ENCODE assay signal across 8 cellular contexts in the genomic region with DNA sequence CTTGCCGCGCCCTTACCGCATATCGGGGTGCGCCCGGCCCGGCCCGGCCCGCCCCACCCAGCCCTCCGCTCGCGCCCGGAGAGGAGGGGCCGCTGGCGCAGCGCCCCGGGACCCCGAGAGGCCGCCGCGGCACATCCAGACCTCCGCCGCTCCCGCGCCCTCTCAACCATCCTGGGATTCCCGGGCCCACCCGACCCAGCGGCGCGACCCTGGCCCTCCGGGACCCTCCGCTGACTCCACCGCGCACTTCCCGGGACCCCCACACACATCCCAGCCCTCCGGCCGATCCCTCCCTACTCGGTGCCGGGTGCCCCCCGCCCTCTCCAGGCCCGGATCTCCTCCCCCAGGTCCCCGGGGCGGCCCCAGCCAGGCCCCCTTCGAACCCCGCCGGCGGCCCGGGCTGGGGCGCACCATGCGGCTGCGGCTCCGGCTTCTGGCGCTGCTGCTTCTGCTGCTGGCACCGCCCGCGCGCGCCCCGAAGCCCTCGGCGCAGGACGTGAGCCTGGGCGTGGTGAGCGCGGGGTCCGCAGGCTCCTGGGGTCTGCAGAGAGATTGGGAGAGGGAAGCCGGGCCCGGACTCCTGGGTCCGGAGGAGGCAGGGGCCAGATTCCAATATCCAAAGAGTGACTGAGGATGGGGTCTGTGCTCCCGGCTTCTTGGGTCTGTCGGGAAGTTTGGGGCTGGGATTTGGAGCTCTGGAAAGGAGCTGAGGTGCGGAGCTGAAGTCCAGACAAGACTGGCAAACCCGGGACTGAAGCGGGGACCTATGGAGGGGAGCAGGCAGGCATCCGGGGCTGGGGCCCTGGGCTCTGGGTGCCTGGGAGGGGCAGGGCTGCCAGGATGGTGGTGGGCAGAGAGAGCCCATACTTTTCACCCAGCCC. TPM values are rescaled to one million over a fixed set of nuclear protein-coding genes. Genes with fewer than 3 reads are reported as not detected.
DNase-seq lines count a peak whose midpoint lies in the region; ATAC-seq and TF ChIP-seq lines count a peak whose summit lies in the region.

A gene with protein sequence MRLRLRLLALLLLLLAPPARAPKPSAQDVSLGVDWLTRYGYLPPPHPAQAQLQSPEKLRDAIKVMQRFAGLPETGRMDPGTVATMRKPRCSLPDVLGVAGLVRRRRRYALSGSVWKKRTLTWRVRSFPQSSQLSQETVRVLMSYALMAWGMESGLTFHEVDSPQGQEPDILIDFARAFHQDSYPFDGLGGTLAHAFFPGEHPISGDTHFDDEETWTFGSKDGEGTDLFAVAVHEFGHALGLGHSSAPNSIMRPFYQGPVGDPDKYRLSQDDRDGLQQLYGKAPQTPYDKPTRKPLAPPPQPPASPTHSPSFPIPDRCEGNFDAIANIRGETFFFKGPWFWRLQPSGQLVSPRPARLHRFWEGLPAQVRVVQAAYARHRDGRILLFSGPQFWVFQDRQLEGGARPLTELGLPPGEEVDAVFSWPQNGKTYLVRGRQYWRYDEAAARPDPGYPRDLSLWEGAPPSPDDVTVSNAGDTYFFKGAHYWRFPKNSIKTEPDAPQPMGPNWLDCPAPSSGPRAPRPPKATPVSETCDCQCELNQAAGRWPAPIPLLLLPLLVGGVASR (plus strand): TSS at position 56 of the 881 bp plus-strand sequence. CDS start 357 bp downstream, at position 413.

- peaks cover 9% of the 10 kb centered on the region for H3K4me1 Mint-ChIP-seq in progenitor cell of endocrine pancreas (ENCODE audit: low read depth)

- peaks cover 68% of the 10 kb centered on the region for H3K27me3 Mint-ChIP-seq in progenitor cell of endocrine pancreas

- DNase-seq in fibroblast of villous mesenchyme (ENCODE audit: low read depth) (no peak), progenitor cell of endocrine pancreas (ENCODE audit: low spot score, unreplicated experiment) (no peak), NCI-H748 (lab: John Stamatoyannopoulos, UW; ENCODE audit: unreplicated experiment) (no peak), KG1 (lab: John Stamatoyannopoulos, UW) (no peak)
- DNase-seq in activated CD4-positive, alpha-beta T cell treated with anti-CD3 and anti-CD28 coated beads, Interleukin-2, amount 50 U/mL, for 4 hours: no peak

- H3K4me3 ChIP-seq in GM08714 (ENCODE audit: low read length): peak within 1 kb of the TSS; percentile 56; the same call in 1 of the 2 replicates
- H3K4me3 ChIP-seq in fibroblast of villous mesenchyme (ENCODE audit: low read depth, low read length): peak within 1 kb of the TSS; percentile 51

- intact Hi-C loops in T-helper 1 cell treated with Interleukin-12 subunit alpha and Interleukin-12 subunit beta and Interleukin-4 antibody, amounts not matched to agents 30 ng/mL and 1 ng/mL, for 36 hours (cut with micrococcal nuclease): loop anchor here (1.0 kb wide), 1 partner anchor 9 kb away; no protein-coding TSS in a partner anchor

- TF ChIP-seq CTCF in fibroblast of villous mesenchyme (IDR thresholded peaks at IDR 0.05; ENCODE audit: insufficient read depth, low read depth, low read length) (no peak), progenitor cell of endocrine pancreas (IDR thresholded peaks at IDR 0.05; ENCODE audit: unreplicated experiment) (no peak)

- peak within 1 kb of the TSS; percentile 62 for H3K4me3 Mint-ChIP-seq in progenitor cell of endocrine pancreas (ENCODE audit: low read depth)

- H3K36me3 Mint-ChIP-seq in progenitor cell of endocrine pancreas (ENCODE audit: insufficient read depth): no peaks in the 10 kb centered on the region

- H3K9me3 Mint-ChIP-seq in progenitor cell of endocrine pancreas (ENCODE audit: low read depth): no peaks in the 10 kb centered on the region

- H3K27ac Mint-ChIP-seq in progenitor cell of endocrine pancreas: no peak within 1 kb of the TSS

- ATAC-seq in GM18502 (IDR thresholded peaks at IDR 0.05; ENCODE audit: poor library complexity, unreplicated experiment): no peak

RNA-seq across cellular contexts. Expression of the gene that starts here (rescaled TPM):
- 93.6 and 93.9 TPM in 2 replicates for total RNA-seq in T-helper 1 cell treated with Interleukin-12 subunit alpha and Interleukin-12 subunit beta and Interleukin-4 antibody, amounts not matched to agents 30 ng/mL and 1 ng/mL, for 36 hours
- under 0.01 TPM in 1 of 2 replicates, not detected in the other for total RNA-seq in fibroblast of villous mesenchyme
- total RNA-seq in progenitor cell of endocrine pancreas: 0.13 and 0.19 TPM in 2 replicates

Comparison
In these comparisons a context has a peak if more than half of its experiments do, and no peak if none do; other contexts are left out.
1. RNA of the gene that starts here (total RNA-seq): 93.6 to 93.9 TPM in T-helper 1 cell treated with Interleukin-12 subunit alpha and Interleukin-12 subunit beta and Interleukin-4 antibody, amounts not matched to agents 30 ng/mL and 1 ng/mL, for 36 hours; 0.13 to 0.19 TPM in progenitor cell of endocrine pancreas and under 0.01 TPM in fibroblast of villous mesenchyme; every median in the first group is over 10 times any median in the second.